Comparison of ENCODE assay signal across 16 cellular contexts in genomic region chr4:1495416-1496115, GRCh38.
"Had no signal": no experiment of that assay in that cellular context is flagged by ENCODE, and none has a peak within 500 bp of the region (broad histone marks: within the 10 kb centered on the region; RNA-seq: fewer than 3 reads in every experiment).

No MANE protein-coding gene starts in this region.

- H3K27ac Mint-ChIP-seq: naive thymus-derived CD4-positive, alpha-beta T cell; progenitor cell of endocrine pancreas had no signal

- H3K36me3 ChIP-seq: brain microvascular endothelial cell had no signal

- FAIRE-seq: urothelium cell line had no signal

- H3K4me1 Mint-ChIP-seq: naive thymus-derived CD4-positive, alpha-beta T cell had no signal

- H3K4me1 ChIP-seq: foreskin keratinocyte had no signal

- H3K27me3 ChIP-seq: brain microvascular endothelial cell, foreskin keratinocyte had no signal

- H3K9me3 ChIP-seq: mucosa of descending colon had no signal

- H3K4me3 Mint-ChIP-seq: activated T-cell treated with anti-CD3 and anti-CD28 coated beads, Interleukin-2, amount 50 U/mL, for 4 hours; naive thymus-derived CD4-positive, alpha-beta T cell had no signal

- ATAC-seq: activated T-cell treated with anti-CD3 and anti-CD28 coated beads, Interleukin-2, amount 50 U/mL, for 4 hours; foreskin keratinocyte; mucosa of descending colon; naive thymus-derived CD4-positive, alpha-beta T cell; right cardiac atrium had no signal

- H3K27ac ChIP-seq: brain microvascular endothelial cell, foreskin keratinocyte, SK-N-MC had no signal

- H3K9me3 Mint-ChIP-seq: activated T-cell treated with anti-CD3 and anti-CD28 coated beads, Interleukin-2, amount 50 U/mL, for 4 hours; naive thymus-derived CD4-positive, alpha-beta T cell had no signal

- H3K36me3 Mint-ChIP-seq: naive thymus-derived CD4-positive, alpha-beta T cell had no signal

- DNase-seq: activated CD4-positive, alpha-beta T cell treated with anti-CD3 and anti-CD28 coated beads for 1 hour; activated CD4-positive, alpha-beta T cell treated with anti-CD3 and anti-CD28 coated beads, Interleukin-2, amount 50 U/mL, for 4 hours; activated T-cell treated with anti-CD3 and anti-CD28 coated beads, Interleukin-2, amount 50 U/mL, for 4 hours; anterior cingulate cortex; brain microvascular endothelial cell; effector CD8-positive, alpha-beta T cell; foreskin keratinocyte; glutamatergic neuron; naive thymus-derived CD4-positive, alpha-beta T cell; nucleus accumbens; stimulated activated CD4-positive, alpha-beta T cell treated with anti-CD3 and anti-CD28 coated beads, Interleukin-1b, Interleukin-23, amount 100 ng/mL, for 48 hours had no signal

- H3K4me3 ChIP-seq: mucosa of descending colon, SK-N-MC had no signal
